In the genomic region with DNA sequence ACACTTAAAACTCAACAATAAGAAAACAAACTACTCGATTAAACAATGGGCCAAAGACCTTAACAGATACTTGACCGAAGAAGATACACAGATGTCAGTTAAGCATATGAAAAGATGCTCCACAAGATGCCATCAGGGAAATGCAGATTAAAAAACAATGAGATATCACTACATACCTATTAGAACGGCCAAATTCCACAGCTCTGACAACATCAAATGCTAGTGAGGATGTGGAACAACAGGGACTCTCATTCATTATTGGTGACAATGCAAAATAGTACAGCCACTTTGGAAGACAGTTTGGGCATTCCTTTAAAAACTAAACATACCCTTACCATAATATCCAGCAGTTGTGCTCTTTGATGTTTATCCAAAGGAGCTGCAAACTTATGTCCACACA, we compare ENCODE assay signal across 21 cellular contexts.
"Had no signal": no experiment of that assay in that cellular context is flagged by ENCODE, and none has a peak within 500 bp of the region (broad histone marks: within the 10 kb centered on the region; RNA-seq: fewer than 3 reads in every experiment).

No MANE protein-coding gene starts in this region.

- H3K27ac Mint-ChIP-seq: IgD-negative memory B cell had no signal

- H3K9ac ChIP-seq: KMS-11 had no signal

- H3K36me3 ChIP-seq: SJSA1 had no signal

- H3K4me1 ChIP-seq: SJSA1 had no signal

- DNase-seq: Kasumi-1, MV-4-11, NCI-H1048, NCI-H1105, NCI-H1417, NCI-H1436 treated with DMSO at 0.1 percent for 48 hours, NCI-H1694, NCI-H187 treated with DMSO at 0.1 percent for 48 hours, NCI-H2029 treated with DMSO at 0.1 percent for 48 hours, NCI-H2171 treated with DMSO at 0.1 percent for 48 hours, NCI-H524, NCI-H526 treated with DMSO at 0.1 percent for 48 hours, NCI-H748 treated with DMSO at 0.1 percent for 48 hours, SHP77 had no signal

- ATAC-seq: K562, Panc1 had no signal

- H3K4me1 Mint-ChIP-seq: IgD-negative memory B cell had no signal

- H3K4me3 Mint-ChIP-seq: IgD-negative memory B cell had no signal

- H3K27me3 Mint-ChIP-seq: IgD-negative memory B cell had no signal

- H3K36me3 Mint-ChIP-seq: IgD-negative memory B cell had no signal

- H3K4me3 ChIP-seq: K562, SJSA1, SK-N-MC had no signal

- H3K27ac ChIP-seq: KMS-11, RWPE1, SJSA1, SK-N-MC had no signal

- H3K4me2 ChIP-seq: KMS-11 had no signal

- H3K27me3 ChIP-seq: SJSA1 had no signal
